8 cellular contexts compared by ENCODE assay signal in genomic region chr3:150227839-150228238, GRCh38.
DNase-seq lines count a peak whose midpoint lies in the region; FAIRE-seq and TF ChIP-seq lines count a peak whose summit lies in the region.

No MANE protein-coding gene starts in this region.

- H3K36me3 ChIP-seq in H1 (ENCODE audit: control insufficient read depth in 2 of 4, insufficient read depth in 4 of 4, low read length in 3 of 4) (no peaks in the 10 kb centered on the region), transverse colon (no peaks in the 10 kb centered on the region)
- no peaks in the 10 kb centered on the region for H3K36me3 ChIP-seq in effector memory CD4-positive, alpha-beta T cell (ENCODE audit: control insufficient read depth, insufficient read depth, low read length)

- H3K23ac ChIP-seq in H1 (ENCODE audit: insufficient read length), result no peak overlapping the region

- H2BK120ac ChIP-seq in H1 (replicated peaks; ENCODE audit: low read depth, low read length), result no peak overlapping the region

- H3K27me3 Mint-ChIP-seq in mesothelial cell of epicardium (ENCODE audit: low read depth), result peaks cover 5% of the 10 kb centered on the region

- H4K5ac ChIP-seq in H1 (ENCODE audit: insufficient read length, low read depth, low read length), result peak overlapping the region; percentile 27

- peak; percentile 70 to 97 (median 80) for TF ChIP-seq CTCF in H1 (IDR thresholded peaks at IDR 0.05; ENCODE audit: control extremely low read depth in 1 of 3, insufficient read depth in 1 of 3, low read depth in 1 of 3, low read length in 3 of 3)
- peak; percentile 68 for TF ChIP-seq CTCF in mesothelial cell of epicardium (IDR thresholded peaks at IDR 0.05; ENCODE audit: unreplicated experiment)
- peak; percentile 59 to 74 (median 65) for TF ChIP-seq CTCF in transverse colon (IDR thresholded peaks at IDR 0.05)

- H3K4me2 ChIP-seq in H1 (ENCODE audit: insufficient read depth in 1 of 2, low read depth in 2 of 2, low read length in 2 of 2), result no peak overlapping the region

- DNase-seq in SIG-M5 treated with dmso at 0.1 percent for 504 hours (lab: John Stamatoyannopoulos, UW; ENCODE audit: unreplicated experiment), result peak; percentile 48
- no peak for DNase-seq in SIG-M5 (lab: John Stamatoyannopoulos, UW)
- DNase-seq in KBM-7, result peak; percentile 73
- DNase-seq in SK-MEL-5 (ENCODE audit: low read depth, low spot score), result peak; percentile 83
- DNase-seq in H1 (ENCODE audit: low read depth in 1 of 2, low spot score in 2 of 2), result peak; percentile 51 to 91
- DNase-seq in mesothelial cell of epicardium (ENCODE audit: low spot score in 2 of 2, unreplicated experiment in 2 of 2), result peak; percentile 45 to 70
- DNase-seq in transverse colon, result peak; percentile 64
- no peak for DNase-seq in effector memory CD4-positive, alpha-beta T cell

- H3K4me1 ChIP-seq in H1 (replicated peaks in 1 of 4; ENCODE audit: control insufficient read depth in 3 of 4, insufficient read depth in 4 of 4, low read length in 3 of 4), result peaks cover 0 to 3% (median 1%) of the 10 kb centered on the region in 4 experiments; a peak in 4 of 7 replicates
- no peaks in the 10 kb centered on the region for H3K4me1 ChIP-seq in transverse colon
- no peaks in the 10 kb centered on the region for H3K4me1 ChIP-seq in effector memory CD4-positive, alpha-beta T cell (ENCODE audit: control insufficient read depth, insufficient read depth, low read length, poor library complexity, severe bottlenecking)

- H3K18ac ChIP-seq in H1 (ENCODE audit: extremely low read depth, low read length), result no peak overlapping the region

- H2BK12ac ChIP-seq in H1 (ENCODE audit: low read depth, low read length), result no peak overlapping the region

- no peaks in the 10 kb centered on the region for H4K20me1 ChIP-seq in H1 (replicated peaks in 1 of 2; ENCODE audit: control insufficient read depth in 1 of 2, insufficient read depth in 2 of 2, low read length in 2 of 2)

- no peak overlapping the region for H3K14ac ChIP-seq in H1 (ENCODE audit: insufficient read length)

- POLR2A ChIA-PET in H1 (lab: Charles Lee; ENCODE audit: partially characterized antibody), result interaction anchor here (0.9 to 1.0 kb wide), 2 partner anchors 9 to 267 kb away, joined by 3 read pairs; no protein-coding TSS in a partner anchor

- H3K9ac ChIP-seq in H1 (replicated peaks in 1 of 4; ENCODE audit: extremely low read depth in 1 of 4, low read depth in 3 of 4, low read length in 3 of 4), result no peak overlapping the region

- no peaks in the 10 kb centered on the region for H3K36me3 Mint-ChIP-seq in mesothelial cell of epicardium

- H3K9me3 ChIP-seq in H1 (ENCODE audit: insufficient read depth in 2 of 2, low read depth in 1 of 2, low read length in 1 of 2) (no peaks in the 10 kb centered on the region), transverse colon (no peaks in the 10 kb centered on the region)
- no peaks in the 10 kb centered on the region for H3K9me3 ChIP-seq in effector memory CD4-positive, alpha-beta T cell (ENCODE audit: control insufficient read depth, low read length)

- CTCF ChIA-PET in H1 (lab: Charles Lee; ENCODE audit: partially characterized antibody), result interaction anchor here (0.6 to 8.2 kb wide), 26 partner anchors 11 to 600 kb away, joined by 3 to 77 read pairs (median 4); partner anchors contain the start of gene TSC22D2

- peaks cover 24% of the 10 kb centered on the region for H3K4me1 Mint-ChIP-seq in mesothelial cell of epicardium

- peak; percentile 92 for FAIRE-seq in H1 (lab: Jason Lieb, UNC)

- in situ Hi-C loops in KBM-7 (cut with MboI; ENCODE audit: low pct_unique_long_range_greater_than_20kb, low sequenced_read_pairs) (no loop called here), SK-MEL-5 (cut with HindIII; ENCODE audit: low pct_unique_long_range_greater_than_20kb, low sequenced_read_pairs) (no loop called here), transverse colon (cut with MboI; ENCODE audit: low pct_ligation_motif_present in 1 of 4, low pct_unique_long_range_greater_than_20kb in 1 of 4, low sequenced_read_pairs in 3 of 4) (loop anchor here in 2 of 4 donors (10.0 kb wide), 1 partner anchor 267 kb away; no protein-coding TSS in a partner anchor)

- peak overlapping the region; percentile 93 for H2AFZ ChIP-seq in H1 (ENCODE audit: low read length)

- 0 out of 2 replicates have a peak overlapping the region, but pooled peaks have one; percentile 47 for H2BK15ac ChIP-seq in H1 (ENCODE audit: low read length)

- peaks cover 8% of the 10 kb centered on the region for H3K9me3 Mint-ChIP-seq in mesothelial cell of epicardium

- no peaks in the 10 kb centered on the region; a peak in 1 of 7 replicates for H3K27me3 ChIP-seq in H1 (replicated peaks in 1 of 4; ENCODE audit: control insufficient read depth in 3 of 4, extremely low read depth in 1 of 4, insufficient read depth in 3 of 4, low read length in 3 of 4)
- H3K27me3 ChIP-seq in transverse colon, result no peaks in the 10 kb centered on the region
- no peaks in the 10 kb centered on the region for H3K27me3 ChIP-seq in effector memory CD4-positive, alpha-beta T cell (replicated peaks; ENCODE audit: control insufficient read depth, insufficient read depth, low read length, poor library complexity, severe bottlenecking)

- no peak overlapping the region for H3K4me3 Mint-ChIP-seq in mesothelial cell of epicardium

- no peaks in the 10 kb centered on the region for H3K23me2 ChIP-seq in H1 (ENCODE audit: low read depth, low read length)

- H3K79me1 ChIP-seq in H1 (ENCODE audit: low read depth, low read length), result no peaks in the 10 kb centered on the region

- H3K4me3 ChIP-seq in H1 (ENCODE audit: extremely low read depth in 1 of 4, insufficient read depth in 2 of 4, low read depth in 3 of 4, low read length in 4 of 4) (no peak overlapping the region), transverse colon (no peak overlapping the region)
- H3K4me3 ChIP-seq in effector memory CD4-positive, alpha-beta T cell (ENCODE audit: insufficient read depth, low read depth, low read length, poor library complexity, severe bottlenecking), result no peak overlapping the region

- H3K4ac ChIP-seq in H1 (replicated peaks; ENCODE audit: insufficient read length, low read depth, low read length), result no peak overlapping the region

- no peak overlapping the region for H2BK20ac ChIP-seq in H1 (ENCODE audit: low read length)

- TF ChIP-seq POLR2A in H1 (IDR thresholded peaks at IDR 0.05; ENCODE audit: control extremely low read depth in 1 of 2, low read depth in 2 of 2, low read length in 2 of 2), result no peak
- TF ChIP-seq POLR2A in transverse colon (IDR thresholded peaks at IDR 0.05), result no peak

- peak overlapping the region; percentile 81; the same call in 1 of the 2 replicates for H4K8ac ChIP-seq in H1 (ENCODE audit: extremely low read depth, insufficient read depth, low read length)

- intact Hi-C loops in transverse colon (cut with DNase I; ENCODE audit: low total_unique reads), result no loop called here

- no peak overlapping the region for H3K27ac Mint-ChIP-seq in mesothelial cell of epicardium

- peak; percentile 90 to 91 for TF ChIP-seq RAD21 in H1 (IDR thresholded peaks at IDR 0.05 in 1 of 2, conservative IDR thresholded peaks at IDR 0.05 in 1 of 2; ENCODE audit: low read depth in 2 of 2, low read length in 2 of 2)

- no peak overlapping the region for H3K56ac ChIP-seq in H1 (replicated peaks; ENCODE audit: insufficient read length, low read depth, low read length)

- H4K91ac ChIP-seq in H1 (replicated peaks; ENCODE audit: insufficient read length, low read length), result no peak overlapping the region

- no peak overlapping the region for H2AK5ac ChIP-seq in H1 (ENCODE audit: low read depth, low read length)

- no peaks in the 10 kb centered on the region for H3K79me2 ChIP-seq in H1 (ENCODE audit: control insufficient read depth in 1 of 2, insufficient read depth in 2 of 2, low read length in 2 of 2)

- WGBS in H1 (ENCODE audit: extremely low coverage in 1 of 2, insufficient coverage in 1 of 2, insufficient read length in 1 of 2, insufficient replicate concordance in 2 of 2, low coverage in 1 of 2, low lambda C conversion rate in 2 of 2, missing lambda C conversion rate in 1 of 2), 2 experiments, result 32% methylated on average over 5 of the region's 5 CpGs; no CpG with 5 or more reads in 1 of the 2 experiments
- WGBS in transverse colon (ENCODE audit: low coverage in 1 of 2), 2 donors, result 25 to 28% methylated on average over 4 to 5 of the region's 5 CpGs

- H3K27ac ChIP-seq in H1 (ENCODE audit: low read depth, low read length), result 0 out of 2 replicates have a peak overlapping the region, but pooled peaks have one; percentile 16
- H3K27ac ChIP-seq in transverse colon, result no peak overlapping the region
- no peak overlapping the region for H3K27ac ChIP-seq in effector memory CD4-positive, alpha-beta T cell (ENCODE audit: insufficient read depth, low read length, poor library complexity, severe bottlenecking)

- TF ChIP-seq EP300 in H1 (IDR thresholded peaks at IDR 0.05; ENCODE audit: borderline replicate concordance in 1 of 2, low read depth in 2 of 2, low read length in 2 of 2) (no peak), transverse colon (IDR thresholded peaks at IDR 0.05; ENCODE audit: low read depth) (no peak)

- no peak overlapping the region for H2BK5ac ChIP-seq in H1 (ENCODE audit: low read depth, low read length)

TF ChIP-seq in H1, 55 proteins besides CTCF, POLR2A, EP300 and RAD21:
- TF ChIP-seq GTF2F1 (IDR thresholded peaks at IDR 0.05; ENCODE audit: borderline replicate concordance, low read depth, low read length) (no peak), ATF3 (IDR thresholded peaks at IDR 0.05; ENCODE audit: insufficient read depth, low read depth, low read length) (no peak), SIN3A (conservative IDR thresholded peaks at IDR 0.05 in 1 of 2, IDR thresholded peaks at IDR 0.05 in 1 of 2; ENCODE audit: low read depth in 1 of 2, low read length in 2 of 2) (0 out of 4 replicates have a peak, but pooled peaks of 1 of the 2 experiments have one; percentile 25), SP1 (IDR thresholded peaks at IDR 0.05; ENCODE audit: low read depth, low read length) (no peak)

Comparison
In these comparisons a context has a peak if more than half of its experiments do, and no peak if none do; other contexts are left out.
1. DNase-seq: peak in SIG-M5 treated with dmso at 0.1 percent for 504 hours (single experiment), KBM-7 (single experiment), SK-MEL-5 (single experiment), H1 (2 of 2), mesothelial cell of epicardium (2 of 2) and transverse colon (single experiment); none in SIG-M5 (single experiment) and effector memory CD4-positive, alpha-beta T cell (0 of 3).
2. Peak in every context shown above with its lines, with median percentiles within 50 percentile points of each other: CTCF ChIP-seq.